Comparison of ENCODE assay signal across 19 cellular contexts in genomic region chr5:81189875-81190467, GRCh38. TPM values are rescaled to one million over a fixed set of nuclear protein-coding genes. Genes with fewer than 3 reads are reported as not detected.
"Had no signal": no experiment of that assay in that cellular context is flagged by ENCODE, and none has a peak within 500 bp of the region (broad histone marks: within the 10 kb centered on the region; RNA-seq: fewer than 3 reads in every experiment).

No MANE protein-coding gene starts in this region.

- H3K4me3 ChIP-seq: coronary artery, gastroesophageal sphincter, left lung, pancreas, thyroid gland had no signal

- H3K4me3 Mint-ChIP-seq: activated CD4-positive, alpha-beta T cell treated with anti-CD3 and anti-CD28 coated beads, Interleukin-2, amount 10 ng/mL, durations not matched to agents 24 days and 14 days; activated CD8-positive, alpha-beta T cell treated with anti-CD3 and anti-CD28 coated beads for 36 hours; activated naive CD4-positive, alpha-beta T cell treated with anti-CD3 and anti-CD28 coated beads, Interleukin-2, amount 10 ng/mL, durations not matched to agents 7 days and 5 days; naive B cell; stimulated activated naive B cell treated with anti-CD40 and anti-IgM and Interleukin-4, amounts not matched to agents 10 μg/mL and 1 μg/mL and 100 μg/mL, for 72 hours had no signal

- ATAC-seq: gastroesophageal sphincter; left lung; pancreas; sciatic nerve; stimulated activated naive B cell treated with anti-CD40 and anti-IgM and Interleukin-4, amounts not matched to agents 10 μg/mL and 1 μg/mL and 100 μg/mL, for 72 hours had no signal

- H3K27ac ChIP-seq: brain microvascular endothelial cell, coronary artery, gastroesophageal sphincter, left lung, pancreas, thyroid gland had no signal

- H3K27me3 Mint-ChIP-seq: activated CD4-positive, alpha-beta T cell treated with anti-CD3 and anti-CD28 coated beads, Interleukin-2, amount 10 ng/mL, durations not matched to agents 24 days and 14 days; activated CD8-positive, alpha-beta T cell treated with anti-CD3 and anti-CD28 coated beads for 36 hours had no signal

- H3K27ac Mint-ChIP-seq: activated CD4-positive, alpha-beta T cell treated with anti-CD3 and anti-CD28 coated beads, Interleukin-2, amount 10 ng/mL, durations not matched to agents 24 days and 14 days; activated CD8-positive, alpha-beta T cell treated with anti-CD3 and anti-CD28 coated beads for 36 hours; activated naive CD4-positive, alpha-beta T cell treated with anti-CD3 and anti-CD28 coated beads, Interleukin-2, amount 10 ng/mL, durations not matched to agents 7 days and 5 days; stimulated activated naive B cell treated with anti-CD40 and anti-IgM and Interleukin-4, amounts not matched to agents 10 μg/mL and 1 μg/mL and 100 μg/mL, for 72 hours had no signal

- H3K27me3 ChIP-seq: brain microvascular endothelial cell, left lung, pancreas, thyroid gland had no signal

- H3K9me3 Mint-ChIP-seq: activated CD4-positive, alpha-beta T cell treated with anti-CD3 and anti-CD28 coated beads, Interleukin-2, amount 10 ng/mL, durations not matched to agents 24 days and 14 days; activated CD8-positive, alpha-beta T cell treated with anti-CD3 and anti-CD28 coated beads for 36 hours; activated naive CD4-positive, alpha-beta T cell treated with anti-CD3 and anti-CD28 coated beads, Interleukin-2, amount 10 ng/mL, durations not matched to agents 7 days and 5 days; naive B cell; stimulated activated naive B cell treated with anti-CD40 and anti-IgM and Interleukin-4, amounts not matched to agents 10 μg/mL and 1 μg/mL and 100 μg/mL, for 72 hours had no signal

- DNase-seq: activated CD4-positive, alpha-beta T cell treated with anti-CD3 and anti-CD28 coated beads, Interleukin-2, amount 10 ng/mL, durations not matched to agents 24 days and 14 days; activated CD8-positive, alpha-beta T cell treated with anti-CD3 and anti-CD28 coated beads for 36 hours; activated naive CD4-positive, alpha-beta T cell treated with anti-CD3 and anti-CD28 coated beads, Interleukin-2, amount 10 ng/mL, durations not matched to agents 7 days and 5 days; activated T-cell treated with anti-CD3 and anti-CD28 coated beads, Interleukin-2, amount 50 U/mL, for 1 hour; aorta; brain microvascular endothelial cell; hippocampal formation; left lung; naive B cell; pancreas; stimulated activated CD4-positive, alpha-beta T cell treated with anti-CD3 and anti-CD28 coated beads, Interleukin-4, amount 100 ng/mL, for 24 hours; stimulated activated naive B cell treated with anti-CD40 and anti-IgM and Interleukin-4, amounts not matched to agents 10 μg/mL and 1 μg/mL and 100 μg/mL, for 72 hours; SW 1271; thyroid gland had no signal

- H3K36me3 Mint-ChIP-seq: activated naive CD4-positive, alpha-beta T cell treated with anti-CD3 and anti-CD28 coated beads, Interleukin-2, amount 10 ng/mL, durations not matched to agents 7 days and 5 days; naive B cell; stimulated activated naive B cell treated with anti-CD40 and anti-IgM and Interleukin-4, amounts not matched to agents 10 μg/mL and 1 μg/mL and 100 μg/mL, for 72 hours had no signal

- H3K4me1 ChIP-seq: pancreas had no signal

- H3K9me3 ChIP-seq: gastroesophageal sphincter, left lung, pancreas, thyroid gland had no signal

- H3K36me3 ChIP-seq: brain microvascular endothelial cell, gastroesophageal sphincter, left lung, pancreas, thyroid gland had no signal

RNA-seq across cellular contexts. Expression of gene CKMT2, which starts 43.2 kb away (rescaled TPM):
- total RNA-seq: activated CD4-positive, alpha-beta T cell treated with anti-CD3 and anti-CD28 coated beads, Interleukin-2, amount 10 ng/mL, durations not matched to agents 24 days and 14 days; activated CD8-positive, alpha-beta T cell treated with anti-CD3 and anti-CD28 coated beads for 36 hours; SK-MEL-5; T-helper 2 cell treated with Interferon-gamma antibody and Interleukin-4, amounts not matched to agents 100 ng/mL and 5 ng/mL, for 36 hours had no signal
